ENCODE assay signal across 1 cellular context in genomic region chr1:200877839-200878551, GRCh38.
TF ChIP-seq lines count a peak whose summit lies in the region.

No MANE protein-coding gene starts in this region.

TF ChIP-seq in GM12878, 131 proteins besides CTCF, POLR2A, EP300 and RAD21 (continues in another document):
- TF ChIP-seq EZH2 (IDR thresholded peaks at IDR 0.05; ENCODE audit: borderline replicate concordance, control insufficient read depth, low read depth, low read length), result no peak
- TF ChIP-seq NRF1 (conservative IDR thresholded peaks at IDR 0.05; ENCODE audit: low read depth, low read length), result no peak
- no peak for TF ChIP-seq RBBP5 (conservative IDR thresholded peaks at IDR 0.05)
- peak; percentile 70 to 84 for TF ChIP-seq IKZF2 (IDR thresholded peaks at IDR 0.05)
- no peak for TF ChIP-seq RFX5 (IDR thresholded peaks at IDR 0.05; ENCODE audit: low read depth, low read length)
- TF ChIP-seq SREBF1 (IDR thresholded peaks at IDR 0.05; ENCODE audit: low read length), result no peak
- no peak for TF ChIP-seq SUZ12 (IDR thresholded peaks at IDR 0.05; ENCODE audit: unreplicated experiment)
- no peak for TF ChIP-seq KDM1A (IDR thresholded peaks at IDR 0.05; ENCODE audit: borderline replicate concordance)
- TF ChIP-seq CBX5 (IDR thresholded peaks at IDR 0.05; ENCODE audit: low read depth), result no peak
- TF ChIP-seq PAX5 (IDR thresholded peaks at IDR 0.05; ENCODE audit: borderline replicate concordance, low read depth, low read length), result peak; percentile 77; the same call in 1 of the 2 replicates
- peak; percentile 92 for TF ChIP-seq BCL3 (IDR thresholded peaks at IDR 0.05; ENCODE audit: borderline replicate concordance, insufficient read depth, low read depth, low read length, poor library complexity, severe bottlenecking)
- peak; percentile 63 for TF ChIP-seq FOXM1 (IDR thresholded peaks at IDR 0.05; ENCODE audit: low read depth, low read length)
- no peak for TF ChIP-seq STAT1 (conservative IDR thresholded peaks at IDR 0.05)
- TF ChIP-seq CREB1 (IDR thresholded peaks at IDR 0.05; ENCODE audit: low read depth), result 0 out of 2 replicates have a peak, but pooled peaks have one; percentile 10
- TF ChIP-seq GABPA (IDR thresholded peaks at IDR 0.05; ENCODE audit: low read depth), result no peak
- TF ChIP-seq NR2C2 (IDR thresholded peaks at IDR 0.05; ENCODE audit: borderline replicate concordance, control insufficient read depth, insufficient read length, low read depth), result no peak
- peak; percentile 94 for TF ChIP-seq JUNB (IDR thresholded peaks at IDR 0.05)
- TF ChIP-seq GATAD2B (conservative IDR thresholded peaks at IDR 0.05; ENCODE audit: low read depth), result peak; percentile 87
- TF ChIP-seq ZBED1 (IDR thresholded peaks at IDR 0.05; ENCODE audit: borderline replicate concordance), result peak; percentile 56; the same call in 1 of the 2 replicates
- TF ChIP-seq MAX (IDR thresholded peaks at IDR 0.05; ENCODE audit: low read depth, low read length), result no peak
- no peak for TF ChIP-seq HDGF (IDR thresholded peaks at IDR 0.05)
- no peak for TF ChIP-seq ZNF217 (IDR thresholded peaks at IDR 0.05)
- TF ChIP-seq ZNF622 (IDR thresholded peaks at IDR 0.05), result no peak
- TF ChIP-seq ZZZ3 (IDR thresholded peaks at IDR 0.05; ENCODE audit: control insufficient read depth, insufficient read length, low read depth), result no peak
- peak; percentile 56 for TF ChIP-seq SP1 (IDR thresholded peaks at IDR 0.05; ENCODE audit: low read depth, low read length)
- no peak for TF ChIP-seq CHD2 (IDR thresholded peaks at IDR 0.05; ENCODE audit: borderline replicate concordance, low read depth, low read length)
- peak; percentile 84 for TF ChIP-seq IKZF1 (conservative IDR thresholded peaks at IDR 0.05)
- no peak for TF ChIP-seq FOS (IDR thresholded peaks at IDR 0.05; ENCODE audit: borderline replicate concordance, extremely low read depth, insufficient read length)
- TF ChIP-seq NKRF (conservative IDR thresholded peaks at IDR 0.05), result no peak
- TF ChIP-seq REST (IDR thresholded peaks at IDR 0.05; ENCODE audit: low read depth, low read length), result no peak
- TF ChIP-seq USF1 (IDR thresholded peaks at IDR 0.05; ENCODE audit: borderline replicate concordance, extremely low read length, insufficient read depth, low read depth, low read length), result no peak
- TF ChIP-seq BCLAF1 (IDR thresholded peaks at IDR 0.05), result no peak
- 0 out of 2 replicates have a peak, but pooled peaks have one; percentile 13 for TF ChIP-seq YY1 (IDR thresholded peaks at IDR 0.05; ENCODE audit: low read depth, low read length)
- TF ChIP-seq NR2C1 (IDR thresholded peaks at IDR 0.05), result no peak
- peak; percentile 71 for TF ChIP-seq CREM (IDR thresholded peaks at IDR 0.05; ENCODE audit: low read depth)
- TF ChIP-seq SMAD5 (IDR thresholded peaks at IDR 0.05; ENCODE audit: low read depth), result no peak
- no peak for TF ChIP-seq ZBTB40 (IDR thresholded peaks at IDR 0.05; ENCODE audit: borderline replicate concordance)
- TF ChIP-seq SMC3 (IDR thresholded peaks at IDR 0.05; ENCODE audit: borderline replicate concordance, low read length), result no peak
- TF ChIP-seq CEBPB (IDR thresholded peaks at IDR 0.05; ENCODE audit: borderline replicate concordance in 1 of 2, low read depth in 2 of 2, low read length in 2 of 2), result no peak
- TF ChIP-seq LARP7 (IDR thresholded peaks at IDR 0.05), result no peak
- no peak for TF ChIP-seq ASH2L (IDR thresholded peaks at IDR 0.05; ENCODE audit: borderline replicate concordance, low read depth)
- peak; percentile 92 for TF ChIP-seq DPF2 (IDR thresholded peaks at IDR 0.05)
- no peak for TF ChIP-seq PML (IDR thresholded peaks at IDR 0.05; ENCODE audit: low read length)
- no peak for TF ChIP-seq POLR2AphosphoS2 (IDR thresholded peaks at IDR 0.05; ENCODE audit: low read depth, low read length)
- no peak for TF ChIP-seq POLR2AphosphoS5 (IDR thresholded peaks at IDR 0.05; ENCODE audit: low read length)
- no peak for TF ChIP-seq E4F1 (IDR thresholded peaks at IDR 0.05; ENCODE audit: borderline replicate concordance, partially characterized antibody)
- TF ChIP-seq TARDBP (IDR thresholded peaks at IDR 0.05; ENCODE audit: borderline replicate concordance), result no peak
- TF ChIP-seq RELB (IDR thresholded peaks at IDR 0.05; ENCODE audit: low read depth), result no peak
